ENCODE assay signal across 9 cellular contexts in the genomic region with DNA sequence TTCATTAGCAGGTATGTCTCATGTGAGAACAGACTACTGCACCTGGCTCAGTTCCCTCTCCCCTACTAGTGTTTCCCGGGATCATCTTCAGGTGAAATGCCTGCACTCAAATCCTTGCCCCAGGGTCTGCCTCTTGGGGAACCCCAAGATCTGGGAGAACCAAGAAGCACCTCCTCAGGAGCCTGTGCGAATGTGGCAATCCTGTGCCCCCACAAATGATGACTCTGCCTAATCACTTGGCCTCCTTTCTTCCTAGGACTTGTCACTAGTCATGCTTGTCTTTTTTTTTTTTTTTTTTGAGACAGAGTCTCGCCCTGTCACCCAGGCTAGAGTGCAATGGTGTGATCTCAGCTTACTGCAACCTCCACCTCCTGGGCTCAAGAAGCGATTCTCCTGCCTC. TPM values are rescaled to one million over a fixed set of nuclear protein-coding genes. Genes with fewer than 3 reads are reported as not detected.
"Had no signal": no experiment of that assay in that cellular context is flagged by ENCODE, and none has a peak within 500 bp of the region (broad histone marks: within the 10 kb centered on the region; RNA-seq: fewer than 3 reads in every experiment).

No MANE protein-coding gene starts in this region.

- ATAC-seq: GM23338, HepG2 had no signal

- DNase-seq: H9, HCEC 1CT had no signal

- H3K27ac Mint-ChIP-seq: GM23338, H9 had no signal

- FAIRE-seq: H1, H54, HepG2 had no signal

- H3K4me2 ChIP-seq: GM23338 had no signal

- H3K27ac ChIP-seq: HL-60 had no signal

- H3K27me3 Mint-ChIP-seq: IgD-negative memory B cell had no signal

- H3K4me3 ChIP-seq: GM23338 had no signal

- H2AFZ ChIP-seq: GM23338 had no signal

- H3K4me3 Mint-ChIP-seq: GM23338, H9, IgD-negative memory B cell had no signal

- H3K9me3 Mint-ChIP-seq: GM23338, H9 had no signal

- H3K4me1 Mint-ChIP-seq: IgD-negative memory B cell had no signal

RNA-seq across cellular contexts. Expression of a gene that starts 21.7 kb away (rescaled TPM):
- total RNA-seq: HepG2, HT1080 had no signal
- polyA plus RNA-seq: HepG2, IgD-negative memory B cell had no signal

RNA-seq across cellular contexts. Expression of a gene that starts 27.2 kb away (rescaled TPM):
- total RNA-seq: H1, H9, HepG2, HT1080 had no signal
- polyA plus RNA-seq: GM23338, H1, HepG2, IgD-negative memory B cell had no signal
